In the genomic region with DNA sequence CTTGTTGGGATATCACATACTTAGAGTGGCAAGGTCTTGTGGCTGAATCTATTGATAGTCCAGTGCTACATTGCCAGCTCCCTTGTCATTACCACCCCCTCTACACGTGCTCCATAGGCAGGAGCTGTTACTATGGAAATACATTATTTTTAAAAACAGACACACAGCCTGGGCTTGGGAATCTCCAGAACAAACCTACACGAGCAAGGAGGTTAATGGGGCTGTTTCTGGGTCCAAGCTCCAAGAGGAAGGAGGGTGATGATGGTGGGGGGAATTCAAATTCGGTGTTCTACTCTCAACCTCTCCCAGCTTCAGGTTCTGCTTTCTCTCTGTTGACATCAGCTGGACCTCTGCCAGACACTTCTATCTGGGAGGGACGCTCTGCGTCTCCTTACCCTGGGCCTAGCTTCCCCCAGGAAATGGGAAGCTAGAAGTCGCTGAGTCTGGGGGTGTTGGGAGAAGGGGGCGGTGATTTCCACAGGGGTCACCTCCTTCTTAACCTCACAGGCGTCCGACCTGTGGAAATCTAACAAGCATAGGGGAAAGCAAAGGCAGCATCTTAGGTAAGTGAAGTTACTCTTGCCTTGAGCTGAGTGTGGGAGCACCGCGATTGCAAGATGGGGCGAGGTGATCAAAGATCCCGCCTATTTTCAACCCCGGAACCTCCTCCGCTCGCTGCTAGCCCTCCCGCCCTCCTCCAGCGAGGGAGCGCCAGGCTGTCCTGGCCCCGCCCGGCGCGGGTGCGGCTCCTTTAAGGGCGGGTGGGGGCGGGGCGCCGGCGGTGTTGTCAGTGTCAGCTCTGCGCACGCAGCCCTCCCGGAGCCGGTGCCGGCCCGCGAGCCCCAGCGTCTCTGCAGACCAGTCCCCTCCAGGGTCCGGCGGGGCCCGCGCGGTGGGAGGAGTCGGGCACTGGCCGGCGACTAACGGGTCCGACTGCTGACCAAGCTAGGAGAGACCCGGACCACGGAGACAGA, we compare ENCODE assay signal across 8 cellular contexts. TPM values are rescaled to one million over a fixed set of nuclear protein-coding genes. Genes with fewer than 3 reads are reported as not detected.
DNase-seq lines count a peak whose midpoint lies in the region; ATAC-seq lines count a peak whose summit lies in the region.

A gene (plus strand): TSS at position 781 of the 974 bp plus-strand sequence. CDS start 398 bp downstream, outside the sequence.

- peak within 1 kb of the TSS; percentile 88 for H3K27ac Mint-ChIP-seq in activated T-cell treated with anti-CD3 and anti-CD28 coated beads, Interleukin-2, amount 50 U/mL, for 72 hours
- peak within 1 kb of the TSS; percentile 82 to 98 (median 91) for H3K27ac Mint-ChIP-seq in naive thymus-derived CD4-positive, alpha-beta T cell
- peak within 1 kb of the TSS; percentile 95 for H3K27ac Mint-ChIP-seq in stimulated activated effector memory CD8-positive, alpha-beta T cell treated with anti-CD3 and anti-CD28 coated beads, Interleukin-12 subunit alpha, Interleukin-12 subunit beta, amount 100 ng/mL, for 72 hours

- H3K9ac ChIP-seq in Karpas-422 (ENCODE audit: low read length) = peak within 1 kb of the TSS; percentile 82

- H3K4me1 ChIP-seq in Karpas-422 (ENCODE audit: low read length) = peaks cover 50% of the 10 kb centered on the region
- peaks cover 20 to 30% of the 10 kb centered on the region in 2 donors for H3K4me1 ChIP-seq in naive thymus-derived CD4-positive, alpha-beta T cell (ENCODE audit: control insufficient read depth in 2 of 2, insufficient read depth in 2 of 2, low read length in 2 of 2)

- H3K79me2 ChIP-seq in Karpas-422 (ENCODE audit: low read length) = peaks cover 28% of the 10 kb centered on the region

- H4K20me1 ChIP-seq in Karpas-422 (ENCODE audit: insufficient read depth, low read depth, low read length) = no peaks in the 10 kb centered on the region

- H3K9me3 ChIP-seq in Karpas-422 (ENCODE audit: low read length) = no peaks in the 10 kb centered on the region
- no peaks in the 10 kb centered on the region for H3K9me3 ChIP-seq in naive thymus-derived CD4-positive, alpha-beta T cell (ENCODE audit: control insufficient read depth in 2 of 3, low read length in 3 of 3)

- ATAC-seq in GM21737 (IDR thresholded peaks at IDR 0.05; ENCODE audit: unreplicated experiment) = peak; percentile 69
- ATAC-seq in activated T-cell treated with anti-CD3 and anti-CD28 coated beads, Interleukin-2, amount 50 U/mL, for 72 hours (replicated peaks in 1 of 2) = peak; percentile 92 to 95
- ATAC-seq in naive thymus-derived CD4-positive, alpha-beta T cell = peak; percentile 95
- peak; percentile 90 for ATAC-seq in stimulated activated effector memory CD8-positive, alpha-beta T cell treated with anti-CD3 and anti-CD28 coated beads, Interleukin-12 subunit alpha, Interleukin-12 subunit beta, amount 100 ng/mL, for 72 hours

- no peaks in the 10 kb centered on the region for H3K27me3 ChIP-seq in Karpas-422 (ENCODE audit: low read length)
- no peaks in the 10 kb centered on the region for H3K27me3 ChIP-seq in naive thymus-derived CD4-positive, alpha-beta T cell (ENCODE audit: control insufficient read depth in 2 of 2, insufficient read depth in 2 of 2, low read length in 2 of 2)

- peaks cover 2 to 13% of the 10 kb centered on the region in 2 donors for H3K36me3 Mint-ChIP-seq in activated T-cell treated with anti-CD3 and anti-CD28 coated beads, Interleukin-2, amount 50 U/mL, for 72 hours (ENCODE audit: insufficient read depth in 2 of 2)
- peaks cover 6 to 23% (median 10%) of the 10 kb centered on the region in 5 donors for H3K36me3 Mint-ChIP-seq in naive thymus-derived CD4-positive, alpha-beta T cell
- peaks cover 31% of the 10 kb centered on the region for H3K36me3 Mint-ChIP-seq in stimulated activated effector memory CD8-positive, alpha-beta T cell treated with anti-CD3 and anti-CD28 coated beads, Interleukin-12 subunit alpha, Interleukin-12 subunit beta, amount 100 ng/mL, for 72 hours

- CTCF ChIA-PET in naive thymus-derived CD4-positive, alpha-beta T cell (lab: Charles Lee) = interaction anchor here (0.6 to 2.8 kb wide), 5 partner anchors 10 to 154 kb away, joined by 3 to 13 read pairs (median 5); a partner anchor contains a TSS

- H3K27ac ChIP-seq in Karpas-422 (ENCODE audit: low read length) = peak within 1 kb of the TSS; percentile 88
- peak within 1 kb of the TSS; percentile 93 for H3K27ac ChIP-seq in naive thymus-derived CD4-positive, alpha-beta T cell (ENCODE audit: low read depth, low read length)

- DNase-seq in DMS53 (lab: John Stamatoyannopoulos, UW) (peak; percentile 97), Karpas-422 (peak; percentile 94), RKO (ENCODE audit: low spot score) (peak; percentile 92), fibroblast of gingiva (ENCODE audit: low read depth) (peak; percentile 90)
- peak; percentile 92 to 94 for DNase-seq in activated T-cell treated with anti-CD3 and anti-CD28 coated beads, Interleukin-2, amount 50 U/mL, for 72 hours
- peak; percentile 78 to 90 (median 86) for DNase-seq in naive thymus-derived CD4-positive, alpha-beta T cell
- DNase-seq in stimulated activated effector memory CD8-positive, alpha-beta T cell treated with anti-CD3 and anti-CD28 coated beads, Interleukin-12 subunit alpha, Interleukin-12 subunit beta, amount 100 ng/mL, for 72 hours (ENCODE audit: low spot score in 2 of 2) = peak; percentile 70 to 87

- H3K4me3 ChIP-seq in Karpas-422 (ENCODE audit: low read length) = peak within 1 kb of the TSS; percentile 80
- H3K4me3 ChIP-seq in naive thymus-derived CD4-positive, alpha-beta T cell (ENCODE audit: low read length) = peak within 1 kb of the TSS; percentile 95

- no peaks in the 10 kb centered on the region for H3K9me3 Mint-ChIP-seq in activated T-cell treated with anti-CD3 and anti-CD28 coated beads, Interleukin-2, amount 50 U/mL, for 72 hours
- no peaks in the 10 kb centered on the region for H3K9me3 Mint-ChIP-seq in naive thymus-derived CD4-positive, alpha-beta T cell
- no peaks in the 10 kb centered on the region for H3K9me3 Mint-ChIP-seq in stimulated activated effector memory CD8-positive, alpha-beta T cell treated with anti-CD3 and anti-CD28 coated beads, Interleukin-12 subunit alpha, Interleukin-12 subunit beta, amount 100 ng/mL, for 72 hours

- H3K4me3 Mint-ChIP-seq in activated T-cell treated with anti-CD3 and anti-CD28 coated beads, Interleukin-2, amount 50 U/mL, for 72 hours = peak within 1 kb of the TSS; percentile 96 to 97
- H3K4me3 Mint-ChIP-seq in naive thymus-derived CD4-positive, alpha-beta T cell = peak within 1 kb of the TSS; percentile 83 to 98 (median 92)
- peak within 1 kb of the TSS; percentile 88 for H3K4me3 Mint-ChIP-seq in stimulated activated effector memory CD8-positive, alpha-beta T cell treated with anti-CD3 and anti-CD28 coated beads, Interleukin-12 subunit alpha, Interleukin-12 subunit beta, amount 100 ng/mL, for 72 hours

- intact Hi-C loops in naive thymus-derived CD4-positive, alpha-beta T cell (cut with micrococcal nuclease) = loop anchor here (1.0 to 5.0 kb wide), 10 partner anchors 8 to 178 kb away; a partner anchor contains a TSS

- peaks cover 60% of the 10 kb centered on the region for H3K4me1 Mint-ChIP-seq in activated T-cell treated with anti-CD3 and anti-CD28 coated beads, Interleukin-2, amount 50 U/mL, for 72 hours (ENCODE audit: low read depth)
- H3K4me1 Mint-ChIP-seq in naive thymus-derived CD4-positive, alpha-beta T cell = peaks cover 46 to 77% (median 62%) of the 10 kb centered on the region in 7 donors
- peaks cover 42% of the 10 kb centered on the region for H3K4me1 Mint-ChIP-seq in stimulated activated effector memory CD8-positive, alpha-beta T cell treated with anti-CD3 and anti-CD28 coated beads, Interleukin-12 subunit alpha, Interleukin-12 subunit beta, amount 100 ng/mL, for 72 hours

- H2AFZ ChIP-seq in Karpas-422 (ENCODE audit: low read length) = 0 out of 2 replicates have a peak within 1 kb of the TSS, but pooled peaks have one; percentile 56

- peak within 1 kb of the TSS; percentile 80 for H3K4me2 ChIP-seq in Karpas-422 (ENCODE audit: low read depth, low read length, poor library complexity, severe bottlenecking)

- H3K27me3 Mint-ChIP-seq in activated T-cell treated with anti-CD3 and anti-CD28 coated beads, Interleukin-2, amount 50 U/mL, for 72 hours (ENCODE audit: low read depth) = no peaks in the 10 kb centered on the region
- no peaks in the 10 kb centered on the region for H3K27me3 Mint-ChIP-seq in naive thymus-derived CD4-positive, alpha-beta T cell

- no peaks in the 10 kb centered on the region; the same call in 1 of the 2 replicates for H3K36me3 ChIP-seq in Karpas-422 (ENCODE audit: insufficient read depth, low read length)
- H3K36me3 ChIP-seq in naive thymus-derived CD4-positive, alpha-beta T cell (ENCODE audit: control insufficient read depth in 2 of 3, insufficient read depth in 3 of 3, low read length in 3 of 3) = peaks cover 9 to 25% (median 11%) of the 10 kb centered on the region in 3 experiments

- POLR2A ChIA-PET in naive thymus-derived CD4-positive, alpha-beta T cell (lab: Charles Lee) = interaction anchor here (0.6 to 20.2 kb wide), 18 partner anchors 9 to 199 kb away, joined by 3 to 435 read pairs (median 4); a partner anchor contains a TSS

- H3K9me2 ChIP-seq in Karpas-422 (replicated peaks; ENCODE audit: insufficient read depth, low read length) = no peaks in the 10 kb centered on the region

RNA-seq across cellular contexts. Expression of the gene that starts here (rescaled TPM):
- total RNA-seq in Karpas-422 (2014; rRNA removed; shearing (Covaris generic); ENCODE audit: low replicate concordance) = 10.1 and 11.9 TPM in 2 replicates
- total RNA-seq in activated T-cell treated with anti-CD3 and anti-CD28 coated beads, Interleukin-2, amount 50 U/mL, for 72 hours = 10 to 100 TPM; 21.0 to 21.1 TPM
- 10 to 100 TPM; 24.7 to 40.7 (median 36.1) TPM for total RNA-seq in naive thymus-derived CD4-positive, alpha-beta T cell
- 10 to 100 TPM in 1 of 2 donors, 1 to 10 TPM in 1; 2.7 to 10.2 TPM for polyA plus RNA-seq in naive thymus-derived CD4-positive, alpha-beta T cell

Comparison
In these comparisons a context has a peak if more than half of its experiments do, and no peak if none do; other contexts are left out.
1. Peak in every context shown above with its lines: DNase-seq, ATAC-seq, H3K4me3 ChIP-seq and H3K27ac ChIP-seq.